In the genomic region with DNA sequence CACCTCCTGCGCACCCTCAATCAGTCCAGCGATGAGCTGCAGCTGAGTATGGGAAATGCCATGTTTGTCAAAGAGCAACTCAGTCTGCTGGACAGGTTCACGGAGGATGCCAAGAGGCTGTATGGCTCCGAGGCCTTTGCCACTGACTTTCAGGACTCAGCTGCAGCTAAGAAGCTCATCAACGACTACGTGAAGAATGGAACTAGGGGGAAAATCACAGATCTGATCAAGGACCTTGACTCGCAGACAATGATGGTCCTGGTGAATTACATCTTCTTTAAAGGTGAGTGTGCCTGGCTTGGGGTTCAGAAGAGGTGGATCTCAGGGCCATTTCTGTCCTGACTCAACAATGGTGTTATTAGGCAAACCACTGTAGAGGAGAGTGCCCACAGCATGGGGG, we compare ENCODE assay signal across 19 cellular contexts. TPM values are rescaled to one million over a fixed set of nuclear protein-coding genes. Genes with fewer than 3 reads are reported as not detected.
A peak's percentile ranks its signal among the peaks of the same experiment; 100 is the strongest.
DNase-seq lines count a peak whose midpoint lies in the region; ATAC-seq, FAIRE-seq and TF ChIP-seq lines count a peak whose summit lies in the region.
"Had no signal": no experiment of that assay in that cellular context is flagged by ENCODE, and none has a peak within 500 bp of the region (broad histone marks: within the 10 kb centered on the region; RNA-seq: fewer than 3 reads in every experiment).

No MANE protein-coding gene starts in this region.

- intact Hi-C loops in left ventricle myocardium inferior (cut with micrococcal nuclease) (no loop called here), Right ventricle myocardium superior (cut with DNase I) (no loop called here), pancreas (cut with DNase I) (no loop called here)

- H3K36me3 ChIP-seq in left ventricle myocardium inferior (peaks cover 24% of the 10 kb centered on the region), pancreas (peaks cover 3 to 24% (median 8%) of the 10 kb centered on the region in 3 donors)
- H3K36me3 ChIP-seq: BE2C had no signal

- H3K9me3 ChIP-seq in left ventricle myocardium inferior (replicated peaks) (peaks cover 34% of the 10 kb centered on the region), pancreas (no peaks in the 10 kb centered on the region)
- H3K9me3 ChIP-seq: BE2C had no signal

- 94 to 96% methylated on average over 7 of the region's 7 CpGs for WGBS in pancreas, 2 donors

- TF ChIP-seq CTCF in left ventricle myocardium inferior (IDR thresholded peaks at IDR 0.05; ENCODE audit: borderline replicate concordance) (no peak), pancreas (IDR thresholded peaks at IDR 0.05) (no peak)

- ATAC-seq in Right ventricle myocardium superior (ENCODE audit: poor library complexity) (no peak), left lobe of liver (peak; percentile 12), pancreas (no peak)
- ATAC-seq: A549 had no signal

- DNase-seq in left ventricle myocardium inferior (no peak), Right ventricle myocardium superior (no peak), left lobe of liver (ENCODE audit: low spot score) (no peak), pancreas (no peak), MV-4-11 (lab: John Stamatoyannopoulos, UW) (no peak)
- no peak for DNase-seq in stimulated activated CD4-positive, alpha-beta T cell treated with anti-CD3 and anti-CD28 coated beads, Interleukin-12 subunit alpha, Interleukin-12 subunit beta, amount 100 ng/mL, for 4 hours
- DNase-seq: BE2C; CD4-positive, alpha-beta memory T cell; DMS153; DMS79 treated with DMSO at 0.1 percent for 48 hours; EL; GOT3; H9 had no signal

- H3K4me3 ChIP-seq in left ventricle myocardium inferior: peak overlapping the region; percentile 25
- H3K4me3 ChIP-seq in pancreas: peak overlapping the region; percentile 24 to 57 (median 36)
- H3K4me3 ChIP-seq: A549 had no signal

- H3K27me3 ChIP-seq in left ventricle myocardium inferior (ENCODE audit: low read depth) (peaks cover 4% of the 10 kb centered on the region), pancreas (no peaks in the 10 kb centered on the region)
- H3K27me3 ChIP-seq: BE2C had no signal

- H3K27ac ChIP-seq in left ventricle myocardium inferior (replicated peaks) (no peak overlapping the region), pancreas (peak overlapping the region in 2 of 4 donors; percentile 78 to 87)
- H3K27ac ChIP-seq: C4-2B had no signal

- H3K4me1 ChIP-seq in left ventricle myocardium inferior (peaks cover 4% of the 10 kb centered on the region), pancreas (peaks cover 9 to 18% (median 17%) of the 10 kb centered on the region in 3 donors)
- H3K4me1 ChIP-seq: BE2C had no signal

- FAIRE-seq in pancreas (lab: Jason Lieb, UNC): no peak
- FAIRE-seq: A549, D721Med, G401.6, GM12891 had no signal

RNA-seq across cellular contexts. Expression of a gene that starts 2.6 kb away (rescaled TPM):
- total RNA-seq in left ventricle myocardium inferior (45.5 TPM), Right ventricle myocardium superior (55.2 TPM), left lobe of liver (7,311 TPM), pancreas (1,000 to 10,000 TPM; 1,011 to 4,136 (median 2,518) TPM)
- 1,000 to 10,000 TPM; 1,409 to 2,934 TPM for polyA plus RNA-seq in pancreas
- total RNA-seq: CD4-positive, alpha-beta memory T cell; H9 had no signal
- polyA plus RNA-seq: CD4-positive, alpha-beta memory T cell had no signal

RNA-seq across cellular contexts. Expression of a gene that starts 33.6 kb away (rescaled TPM):
- total RNA-seq in left ventricle myocardium inferior: 2.1 TPM
- total RNA-seq in Right ventricle myocardium superior: 2.7 TPM
- total RNA-seq in left lobe of liver: 216 TPM
- 100 to 1,000 TPM in 1 of 6 donors, 10 to 100 TPM in 5; 52.3 to 130 (median 96.0) TPM for total RNA-seq in pancreas
- 100 to 1,000 TPM in 1 of 2 donors, 10 to 100 TPM in 1; 67.2 to 139 TPM for polyA plus RNA-seq in pancreas
- total RNA-seq: CD4-positive, alpha-beta memory T cell had no signal
- polyA plus RNA-seq: AG04450; CD4-positive, alpha-beta memory T cell had no signal

RNA-seq across cellular contexts. Expression of a gene that starts 53.6 kb away (rescaled TPM):
- total RNA-seq in left ventricle myocardium inferior (not detected), Right ventricle myocardium superior (not detected), left lobe of liver (186 TPM), pancreas (10 to 100 TPM; 51.5 to 88.5 (median 59.7) TPM)
- polyA plus RNA-seq in pancreas: 100 to 1,000 TPM; 103 to 119 TPM
- total RNA-seq: CD4-positive, alpha-beta memory T cell; H9 had no signal
- polyA plus RNA-seq: AG04450; CD4-positive, alpha-beta memory T cell had no signal

Comparison
In these comparisons a context has a peak if more than half of its experiments do, and no peak if none do; other contexts are left out.
1. RNA of a gene that starts 2.6 kb away (total RNA-seq): 7,311 TPM in left lobe of liver (single experiment) and 1,011 to 4,136 TPM in pancreas; 55.2 TPM in Right ventricle myocardium superior (single experiment) and 45.5 TPM in left ventricle myocardium inferior (single experiment); every median in the first group is over 10 times any median in the second.
2. RNA of a gene that starts 33.6 kb away (total RNA-seq): 216 TPM in left lobe of liver (single experiment) and 52.3 to 130 TPM in pancreas; 2.7 TPM in Right ventricle myocardium superior (single experiment) and 2.1 TPM in left ventricle myocardium inferior (single experiment); every median in the first group is over 10 times any median in the second.
3. RNA of a gene that starts 53.6 kb away (total RNA-seq): 186 TPM in left lobe of liver (single experiment) and 51.5 to 88.5 TPM in pancreas; not detected in Right ventricle myocardium superior (single experiment) and not detected in left ventricle myocardium inferior (single experiment); every median in the first group is over 10 times any median in the second.